Comparison of ENCODE assay signal across 19 cellular contexts in the genomic region with DNA sequence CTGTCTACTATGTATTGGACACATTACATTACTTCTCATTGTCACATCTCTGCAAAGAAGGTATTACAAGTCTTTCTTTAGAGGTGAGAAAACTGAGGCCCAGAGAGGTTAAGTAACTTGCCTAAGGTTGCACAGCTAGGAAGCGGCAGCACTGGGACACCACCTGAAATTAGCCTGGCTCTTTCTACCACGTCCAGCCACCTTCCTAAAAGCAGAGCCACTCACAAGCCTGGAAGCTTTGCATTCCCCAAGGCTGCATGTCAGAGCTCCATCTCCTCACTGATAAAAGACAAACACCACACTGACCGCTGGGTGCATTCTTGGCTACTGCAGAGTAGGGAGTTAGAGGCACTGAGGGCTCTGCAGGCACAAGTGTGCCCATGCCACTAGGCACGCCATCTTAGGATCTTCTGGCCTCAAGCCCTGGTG. TPM values are rescaled to one million over a fixed set of nuclear protein-coding genes. Genes with fewer than 3 reads are reported as not detected.
DNase-seq lines count a peak whose midpoint lies in the region; ATAC-seq and TF ChIP-seq lines count a peak whose summit lies in the region.
"Had no signal": no experiment of that assay in that cellular context is flagged by ENCODE, and none has a peak within 500 bp of the region (broad histone marks: within the 10 kb centered on the region; RNA-seq: fewer than 3 reads in every experiment).

No MANE protein-coding gene starts in this region.

- no peak for TF ChIP-seq POLR2A in Peyer's patch (IDR thresholded peaks at IDR 0.05)

- H3K4me1 Mint-ChIP-seq in activated T-cell treated with anti-CD3 and anti-CD28 coated beads, Interleukin-2, amount 50 U/mL, for 4 hours (ENCODE audit: low read depth): peaks cover 58% of the 10 kb centered on the region
- peaks cover 45% of the 10 kb centered on the region for H3K4me1 Mint-ChIP-seq in stimulated activated naive CD8-positive, alpha-beta T cell treated with anti-CD3 and anti-CD28 coated beads, Interleukin-15, amount 100 ng/mL, for 72 hours
- no peaks in the 10 kb centered on the region for H3K4me1 Mint-ChIP-seq in mesothelial cell of epicardium

- no peaks in the 10 kb centered on the region for H3K27me3 ChIP-seq in Peyer's patch
- peaks cover 0 to 2% of the 10 kb centered on the region in 2 donors for H3K27me3 ChIP-seq in duodenal mucosa (ENCODE audit: control insufficient read depth in 1 of 2, insufficient read depth in 2 of 2, low read length in 2 of 2)
- H3K27me3 ChIP-seq in foreskin keratinocyte: peaks cover 6% of the 10 kb centered on the region
- H3K27me3 ChIP-seq: uterus had no signal

- peaks cover 24% of the 10 kb centered on the region for H3K36me3 Mint-ChIP-seq in activated T-cell treated with anti-CD3 and anti-CD28 coated beads, Interleukin-2, amount 50 U/mL, for 4 hours (ENCODE audit: insufficient read depth)
- no peaks in the 10 kb centered on the region for H3K36me3 Mint-ChIP-seq in mesothelial cell of epicardium

- no peaks in the 10 kb centered on the region for H3K27me3 Mint-ChIP-seq in activated T-cell treated with anti-CD3 and anti-CD28 coated beads, Interleukin-2, amount 50 U/mL, for 4 hours (ENCODE audit: low read depth)
- no peaks in the 10 kb centered on the region for H3K27me3 Mint-ChIP-seq in stimulated activated naive CD8-positive, alpha-beta T cell treated with anti-CD3 and anti-CD28 coated beads, Interleukin-15, amount 100 ng/mL, for 72 hours
- peaks cover 3% of the 10 kb centered on the region for H3K27me3 Mint-ChIP-seq in mesothelial cell of epicardium (ENCODE audit: low read depth)

- no peak for DNase-seq in activated T-cell treated with anti-CD3 and anti-CD28 coated beads, Interleukin-2, amount 50 U/mL, for 4 hours
- DNase-seq in activated T-cell treated with anti-CD3 and anti-CD28 coated beads, Interleukin-2, amount 50 U/mL, for 48 hours: no peak
- no peak for DNase-seq in Peyer's patch
- no peak for DNase-seq in stimulated activated naive CD8-positive, alpha-beta T cell treated with anti-CD3 and anti-CD28 coated beads, Interleukin-15, amount 100 ng/mL, for 72 hours
- no peak for DNase-seq in foreskin keratinocyte
- no peak for DNase-seq in mesothelial cell of epicardium (ENCODE audit: low spot score in 2 of 2, unreplicated experiment in 2 of 2)
- DNase-seq: cerebellar nuclear complex, COR-L47, GDM1, NCI-H187, NCI-H345, SW 1271, uterus had no signal

- H3K9me3 ChIP-seq in Peyer's patch: no peaks in the 10 kb centered on the region
- no peaks in the 10 kb centered on the region for H3K9me3 ChIP-seq in duodenal mucosa (ENCODE audit: control insufficient read depth in 1 of 2, low read length in 2 of 2)
- H3K9me3 ChIP-seq: uterus had no signal

- ATAC-seq in activated T-cell treated with anti-CD3 and anti-CD28 coated beads, Interleukin-2, amount 50 U/mL, for 4 hours: no peak
- no peak for ATAC-seq in stimulated activated naive CD8-positive, alpha-beta T cell treated with anti-CD3 and anti-CD28 coated beads, Interleukin-15, amount 100 ng/mL, for 72 hours
- ATAC-seq in GM21423 (IDR thresholded peaks at IDR 0.05; ENCODE audit: unreplicated experiment) (no peak), foreskin keratinocyte (no peak)

- H3K4me3 ChIP-seq in Peyer's patch (peak overlapping the region; percentile 17 to 34 (median 34)), duodenal mucosa (ENCODE audit: low read depth in 1 of 2, low read length in 2 of 2) (peak overlapping the region; percentile 6 to 51)
- H3K4me3 ChIP-seq: uterus had no signal

- H3K27ac ChIP-seq in Peyer's patch (peak overlapping the region in 3 of 4 donors; percentile 66 to 82 (median 66)), duodenal mucosa (ENCODE audit: low read depth, low read length) (no peak overlapping the region), foreskin keratinocyte (no peak overlapping the region)
- H3K27ac ChIP-seq: RWPE1, uterus, VCaP had no signal

- H3K4me1 ChIP-seq in Peyer's patch (no peaks in the 10 kb centered on the region), duodenal mucosa (ENCODE audit: control insufficient read depth in 1 of 2, insufficient read depth in 2 of 2, low read length in 2 of 2) (peaks cover 0 to 11% of the 10 kb centered on the region in 2 donors), foreskin keratinocyte (no peaks in the 10 kb centered on the region)
- H3K4me1 ChIP-seq: uterus had no signal

- peak overlapping the region; percentile 99 for H3K4me3 Mint-ChIP-seq in activated T-cell treated with anti-CD3 and anti-CD28 coated beads, Interleukin-2, amount 50 U/mL, for 4 hours
- peak overlapping the region; percentile 91 to 99 for H3K4me3 Mint-ChIP-seq in stimulated activated naive CD8-positive, alpha-beta T cell treated with anti-CD3 and anti-CD28 coated beads, Interleukin-15, amount 100 ng/mL, for 72 hours
- H3K4me3 Mint-ChIP-seq in mesothelial cell of epicardium: no peak overlapping the region
- H3K4me3 Mint-ChIP-seq: neural crest cell had no signal

- TF ChIP-seq CTCF in Peyer's patch (IDR thresholded peaks at IDR 0.05) (no peak), foreskin keratinocyte (conservative IDR thresholded peaks at IDR 0.05) (no peak), mesothelial cell of epicardium (IDR thresholded peaks at IDR 0.05; ENCODE audit: unreplicated experiment) (no peak)

- peak overlapping the region in 1 of 2 donors; percentile 45 for H3K9ac ChIP-seq in duodenal mucosa (ENCODE audit: low read depth in 1 of 2, low read length in 2 of 2)

- H3K9me3 Mint-ChIP-seq in activated T-cell treated with anti-CD3 and anti-CD28 coated beads, Interleukin-2, amount 50 U/mL, for 4 hours: no peaks in the 10 kb centered on the region
- no peaks in the 10 kb centered on the region for H3K9me3 Mint-ChIP-seq in stimulated activated naive CD8-positive, alpha-beta T cell treated with anti-CD3 and anti-CD28 coated beads, Interleukin-15, amount 100 ng/mL, for 72 hours
- H3K9me3 Mint-ChIP-seq in mesothelial cell of epicardium: no peaks in the 10 kb centered on the region
- H3K9me3 Mint-ChIP-seq: neural crest cell had no signal

- peak overlapping the region; percentile 97 to 99 for H3K27ac Mint-ChIP-seq in stimulated activated naive CD8-positive, alpha-beta T cell treated with anti-CD3 and anti-CD28 coated beads, Interleukin-15, amount 100 ng/mL, for 72 hours
- H3K27ac Mint-ChIP-seq in mesothelial cell of epicardium: no peak overlapping the region

- H3K36me3 ChIP-seq in Peyer's patch (no peaks in the 10 kb centered on the region), duodenal mucosa (ENCODE audit: control insufficient read depth in 1 of 2, insufficient read depth in 2 of 2, low read length in 2 of 2) (no peaks in the 10 kb centered on the region)
- H3K36me3 ChIP-seq: uterus had no signal

RNA-seq across cellular contexts. Expression of a gene that starts 2.4 kb away (rescaled TPM):
- 10 to 100 TPM; 63.7 to 93.5 (median 73.2) TPM for total RNA-seq in activated T-cell treated with anti-CD3 and anti-CD28 coated beads, Interleukin-2, amount 50 U/mL, for 4 hours
- total RNA-seq in Peyer's patch: 1 to 10 TPM in 3 of 4 donors, not detected in 1; 1.9 to 7.4 (median 3.9) TPM
- 0.14 TPM in 1 of 2 replicates, not detected in the other for total RNA-seq in foreskin keratinocyte
- not detected in 2 replicates for polyA plus RNA-seq in foreskin keratinocyte
- total RNA-seq in mesothelial cell of epicardium: 0.13 to 0.36 TPM (median 0.22 TPM) in 3 replicates
- polyA plus RNA-seq: keratinocyte had no signal

RNA-seq across cellular contexts. Expression of a gene that starts 37.7 kb away (rescaled TPM):
- total RNA-seq in activated T-cell treated with anti-CD3 and anti-CD28 coated beads, Interleukin-2, amount 50 U/mL, for 4 hours: 10 to 100 TPM; 12.5 to 14.5 (median 14.3) TPM
- total RNA-seq in Peyer's patch: 10 to 100 TPM; 50.3 to 80.3 (median 67.6) TPM
- total RNA-seq in foreskin keratinocyte: 15.7 and 19.9 TPM in 2 replicates
- 12.8 and 19.1 TPM in 2 replicates for polyA plus RNA-seq in foreskin keratinocyte
- 40.8 to 45.0 TPM (median 41.7 TPM) in 3 replicates for total RNA-seq in mesothelial cell of epicardium

Comparison
In these comparisons a context has a peak if more than half of its experiments do, and no peak if none do; other contexts are left out.
1. H3K27ac ChIP-seq: peak in Peyer's patch (3 of 4); none in duodenal mucosa (single experiment) and foreskin keratinocyte (single experiment).
2. RNA of a gene that starts 2.4 kb away (total RNA-seq): 63.7 to 93.5 TPM in activated T-cell treated with anti-CD3 and anti-CD28 coated beads, Interleukin-2, amount 50 U/mL, for 4 hours; 1.9 to 7.4 TPM in Peyer's patch, 0.14 TPM in foreskin keratinocyte and 0.13 to 0.36 TPM in mesothelial cell of epicardium; every median in the first group is over 4 times any median in the second.